8 cellular contexts compared by ENCODE assay signal in genomic region chr9:124197177-124198095, GRCh38.
DNase-seq lines count a peak whose midpoint lies in the region; ATAC-seq lines count a peak whose summit lies in the region.

No MANE protein-coding gene starts in this region.

- peaks cover 9% of the 10 kb centered on the region for H3K4me1 Mint-ChIP-seq in central memory CD8-positive, alpha-beta T cell

- H3K27me3 Mint-ChIP-seq in central memory CD8-positive, alpha-beta T cell: no peaks in the 10 kb centered on the region

- DNase-seq in GF-D8 (lab: John Stamatoyannopoulos, UW) (peak; percentile 86), GM19240 (ENCODE audit: insufficient read length, low spot score) (no peak), T-helper 9 cell (no peak), COR-L47 (lab: John Stamatoyannopoulos, UW) (no peak)
- DNase-seq in central memory CD8-positive, alpha-beta T cell (ENCODE audit: low spot score in 2 of 2): no peak
- no peak for DNase-seq in stimulated activated CD4-positive, alpha-beta T cell treated with anti-CD3 and anti-CD28 coated beads, Interleukin-1b, Interleukin-23, amount 100 ng/mL, for 48 hours

- H3K9me3 Mint-ChIP-seq in central memory CD8-positive, alpha-beta T cell: peaks cover 11% of the 10 kb centered on the region

- peak; percentile 42 for ATAC-seq in GM19467 (IDR thresholded peaks at IDR 0.05; ENCODE audit: unreplicated experiment)
- ATAC-seq in HG03460 (IDR thresholded peaks at IDR 0.05; ENCODE audit: unreplicated experiment): peak; percentile 56
- peak; percentile 54 for ATAC-seq in central memory CD8-positive, alpha-beta T cell (replicated peaks; ENCODE audit: extremely low read depth, poor library complexity, severe bottlenecking)

- no peak overlapping the region for H3K27ac Mint-ChIP-seq in central memory CD8-positive, alpha-beta T cell (ENCODE audit: low read depth)

- peak overlapping the region; percentile 47 for H3K4me3 Mint-ChIP-seq in central memory CD8-positive, alpha-beta T cell

- H3K36me3 Mint-ChIP-seq in central memory CD8-positive, alpha-beta T cell (ENCODE audit: insufficient read depth): no peaks in the 10 kb centered on the region
